8 cellular contexts compared by ENCODE assay signal in the genomic region with DNA sequence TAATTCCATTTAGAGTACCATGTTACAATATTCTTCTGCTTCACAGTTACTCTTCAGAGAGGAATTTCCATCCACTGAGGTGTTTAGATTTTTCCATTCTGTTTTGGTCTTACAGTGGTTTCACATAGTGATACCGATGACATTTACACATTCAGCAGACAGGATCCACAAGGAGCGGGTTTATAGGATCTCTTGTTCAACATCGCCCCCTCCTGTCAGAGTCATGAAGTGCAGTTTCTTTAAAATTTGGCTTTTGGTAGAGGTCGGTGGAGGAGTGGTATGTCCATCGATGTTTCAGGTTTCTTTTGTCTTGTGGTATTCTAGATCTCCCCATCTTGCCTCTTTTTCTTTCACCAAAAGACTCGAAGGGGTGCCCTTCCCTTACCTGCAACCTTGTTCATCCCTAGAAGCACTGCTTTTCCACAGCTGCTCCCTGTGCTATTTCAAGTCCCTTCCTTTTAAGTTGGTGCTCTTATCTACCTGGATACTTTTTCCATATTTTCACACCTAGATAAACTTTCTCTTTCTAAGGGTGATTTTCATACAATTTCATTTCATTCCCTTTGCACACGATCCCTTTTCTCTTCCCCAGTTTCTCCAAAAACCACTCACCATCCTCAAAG.
DNase-seq lines count a peak whose midpoint lies in the region; ATAC-seq, FAIRE-seq and TF ChIP-seq lines count a peak whose summit lies in the region.

No MANE protein-coding gene starts in this region.

- H3K36me3 ChIP-seq in CD8-positive, alpha-beta T cell (ENCODE audit: insufficient read depth, low read length) = peaks cover 24% of the 10 kb centered on the region
- H3K36me3 ChIP-seq in HAP-1 (replicated peaks) = no peaks in the 10 kb centered on the region

- no peaks in the 10 kb centered on the region for H3K27me3 Mint-ChIP-seq in CD8-positive, alpha-beta T cell (ENCODE audit: low read depth)
- no peaks in the 10 kb centered on the region for H3K27me3 Mint-ChIP-seq in activated CD8-positive, alpha-beta memory T cell treated with anti-CD3 and anti-CD28 coated beads, Interleukin-2, amount 10 ng/mL, durations not matched to agents 7 days and 5 days

- peak in 1 of 7 experiments; percentile 10 for DNase-seq in CD8-positive, alpha-beta T cell
- DNase-seq in HAP-1 (ENCODE audit: low spot score in 2 of 2) (peak; percentile 64 to 80), NCI-H524 treated with DMSO at 0.1 percent for 48 hours (lab: John Stamatoyannopoulos, UW) (peak; percentile 16), frontal cortex (ENCODE audit: low spot score in 2 of 2) (peak; percentile 42 to 43), nucleus accumbens (lab: John Stamatoyannopoulos, UW) (peak in 34 of 56 donors; percentile 5 to 69 (median 32))
- peak; percentile 57 for DNase-seq in activated CD8-positive, alpha-beta memory T cell treated with anti-CD3 and anti-CD28 coated beads, Interleukin-2, amount 10 ng/mL, durations not matched to agents 7 days and 5 days

- peak; percentile 52 for TF ChIP-seq CTCF in CD8-positive, alpha-beta T cell (IDR thresholded peaks at IDR 0.05)

- CTCF ChIA-PET in CD8-positive, alpha-beta T cell (lab: Charles Lee) = interaction anchor here (1.9 kb wide), 1 partner anchor 555 kb away, joined by 7 read pairs; no protein-coding TSS in a partner anchor
- CTCF ChIA-PET in activated CD8-positive, alpha-beta memory T cell treated with anti-CD3 and anti-CD28 coated beads, Interleukin-2, amount 10 ng/mL, durations not matched to agents 7 days and 5 days (lab: Charles Lee) = interaction anchor here (0.8 to 3.8 kb wide), 10 partner anchors 15 to 555 kb away, joined by 3 to 13 read pairs (median 5); no protein-coding TSS in a partner anchor

- no peaks in the 10 kb centered on the region for H3K4me1 Mint-ChIP-seq in CD8-positive, alpha-beta T cell (ENCODE audit: low read depth)
- H3K4me1 Mint-ChIP-seq in activated CD8-positive, alpha-beta memory T cell treated with anti-CD3 and anti-CD28 coated beads, Interleukin-2, amount 10 ng/mL, durations not matched to agents 7 days and 5 days = no peaks in the 10 kb centered on the region

- POLR2A ChIA-PET in CD8-positive, alpha-beta T cell (lab: Charles Lee) = no interaction called here

- intact Hi-C loops in CD8-positive, alpha-beta T cell (cut with DNase I, micrococcal nuclease) = loop anchor here in 1 of 2 experiments (5.0 to 10.0 kb wide), 2 partner anchors 554 to 1217 kb away; no protein-coding TSS in a partner anchor

- in situ Hi-C loops in HAP-1 (cut with MboI; ENCODE audit: low sequenced_read_pairs) = no loop called here

- FAIRE-seq in frontal cortex (lab: Jason Lieb, UNC) = peak; percentile 63

- peaks cover 78% of the 10 kb centered on the region for H3K36me3 Mint-ChIP-seq in CD8-positive, alpha-beta T cell
- H3K36me3 Mint-ChIP-seq in activated CD8-positive, alpha-beta memory T cell treated with anti-CD3 and anti-CD28 coated beads, Interleukin-2, amount 10 ng/mL, durations not matched to agents 7 days and 5 days = peaks cover 20% of the 10 kb centered on the region

- H3K4me3 ChIP-seq in CD8-positive, alpha-beta T cell (ENCODE audit: low read depth, low read length) = no peak overlapping the region
- no peak overlapping the region for H3K4me3 ChIP-seq in HAP-1

- H3K4me3 Mint-ChIP-seq in CD8-positive, alpha-beta T cell = no peak overlapping the region
- H3K4me3 Mint-ChIP-seq in activated CD8-positive, alpha-beta memory T cell treated with anti-CD3 and anti-CD28 coated beads, Interleukin-2, amount 10 ng/mL, durations not matched to agents 7 days and 5 days = no peak overlapping the region

- no peak overlapping the region for H3K27ac ChIP-seq in CD8-positive, alpha-beta T cell (ENCODE audit: low read depth, low read length)

- H3K27ac Mint-ChIP-seq in CD8-positive, alpha-beta T cell = no peak overlapping the region
- H3K27ac Mint-ChIP-seq in activated CD8-positive, alpha-beta memory T cell treated with anti-CD3 and anti-CD28 coated beads, Interleukin-2, amount 10 ng/mL, durations not matched to agents 7 days and 5 days = no peak overlapping the region

- H3K9me3 Mint-ChIP-seq in CD8-positive, alpha-beta T cell = peaks cover 15% of the 10 kb centered on the region
- no peaks in the 10 kb centered on the region for H3K9me3 Mint-ChIP-seq in activated CD8-positive, alpha-beta memory T cell treated with anti-CD3 and anti-CD28 coated beads, Interleukin-2, amount 10 ng/mL, durations not matched to agents 7 days and 5 days (ENCODE audit: low read depth)

- H3K4me1 ChIP-seq in CD8-positive, alpha-beta T cell (ENCODE audit: insufficient read depth, low read length) = no peaks in the 10 kb centered on the region
- no peaks in the 10 kb centered on the region for H3K4me1 ChIP-seq in HAP-1

- ATAC-seq in CD8-positive, alpha-beta T cell = no peak
- ATAC-seq in activated CD8-positive, alpha-beta memory T cell treated with anti-CD3 and anti-CD28 coated beads, Interleukin-2, amount 10 ng/mL, durations not matched to agents 7 days and 5 days = peak; percentile 60
- ATAC-seq in GM19397 (IDR thresholded peaks at IDR 0.05; ENCODE audit: unreplicated experiment) (no peak), GM19035 (IDR thresholded peaks at IDR 0.05; ENCODE audit: unreplicated experiment) (no peak)

- H3K27me3 ChIP-seq in CD8-positive, alpha-beta T cell (ENCODE audit: insufficient read depth, low read length) = no peaks in the 10 kb centered on the region
- no peaks in the 10 kb centered on the region for H3K27me3 ChIP-seq in HAP-1 (ENCODE audit: low read depth)

- no peaks in the 10 kb centered on the region for H3K9me3 ChIP-seq in CD8-positive, alpha-beta T cell (ENCODE audit: low read length)
- H3K9me3 ChIP-seq in HAP-1 = no peaks in the 10 kb centered on the region
